ENCODE assay signal across 19 cellular contexts in the genomic region with DNA sequence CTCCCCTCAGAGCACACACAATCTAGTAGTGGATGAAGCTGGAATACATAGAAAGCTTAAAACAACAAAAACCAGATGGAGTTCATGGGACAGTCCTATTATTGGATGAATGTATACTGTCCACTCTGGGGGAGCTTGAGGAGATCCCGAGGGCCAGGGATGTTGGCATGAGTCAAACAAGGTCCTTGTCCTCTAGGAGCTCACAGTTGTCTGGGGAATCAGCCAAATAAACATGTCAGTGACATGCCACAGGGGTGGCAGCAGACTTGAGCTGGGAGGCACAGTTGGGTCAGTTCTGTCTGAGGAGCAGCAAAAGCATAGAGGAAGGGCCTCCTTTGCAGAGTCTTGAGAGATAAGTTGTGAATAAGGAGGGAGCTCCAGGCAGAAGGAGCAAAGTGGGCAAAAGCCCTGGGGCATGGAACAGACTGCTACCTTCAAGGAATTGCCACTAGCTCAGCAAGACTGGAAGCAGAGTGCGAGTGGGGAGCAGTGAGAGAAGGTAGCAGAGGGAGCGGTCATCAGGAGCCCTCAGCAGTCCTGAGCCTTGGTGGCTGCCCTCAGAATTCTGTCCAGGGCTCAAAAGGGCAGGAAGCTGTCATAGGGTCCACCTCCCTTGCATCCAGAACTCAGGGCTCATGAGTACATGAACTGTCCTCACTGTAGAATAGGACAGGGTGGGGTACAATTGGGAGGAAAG.
"Had no signal": no experiment of that assay in that cellular context is flagged by ENCODE, and none has a peak within 500 bp of the region (broad histone marks: within the 10 kb centered on the region; RNA-seq: fewer than 3 reads in every experiment).

No MANE protein-coding gene starts in this region.

- H3K27ac ChIP-seq: spleen, tibial artery, WERI-Rb-1 had no signal

- H3K27me3 ChIP-seq: spleen, tibial artery had no signal

- H3K4me3 ChIP-seq: mucosa of descending colon, spleen, tibial artery had no signal

- DNase-seq: activated CD4-positive, alpha-beta T cell treated with anti-CD3 and anti-CD28 coated beads, Interleukin-2, amount 10 ng/mL, durations not matched to agents 7 days and 5 days; activated CD4-positive, CD25-positive, alpha-beta regulatory T cell treated with anti-CD3 and anti-CD28 coated beads, Interleukin-2, amount 50 U/mL, for 72 hours; activated CD8-positive, alpha-beta T cell treated with anti-CD3 and anti-CD28 coated beads, Interleukin-2, amount 10 ng/mL, durations not matched to agents 7 days and 5 days; activated naive CD4-positive, alpha-beta T cell; activated naive CD8-positive, alpha-beta T cell treated with anti-CD3 and anti-CD28 coated beads, Interleukin-2, amount 50 U/mL, for 24 hours; activated T-cell treated with anti-CD3 and anti-CD28 coated beads, Interleukin-2, amount 50 U/mL, for 24 hours; effector memory CD4-positive, alpha-beta T cell; foreskin melanocyte; glutamatergic neuron; hippocampal formation; mucosa of descending colon; naive B cell; SK-N-SH; spleen; stimulated activated CD4-positive, alpha-beta T cell treated with anti-CD3 and anti-CD28 coated beads, Interleukin-4, amount 100 ng/mL, for 1 hour; stimulated activated naive CD4-positive, alpha-beta T cell; WERI-Rb-1 had no signal

- H3K9me3 ChIP-seq: mucosa of descending colon, SK-N-SH, spleen, tibial artery had no signal

- H3K36me3 ChIP-seq: WERI-Rb-1 had no signal

- H3K4me1 ChIP-seq: spleen, tibial artery had no signal

- H3K4me2 ChIP-seq: SK-N-SH had no signal

- H3K9ac ChIP-seq: SK-N-SH had no signal

- H3K9me2 ChIP-seq: SK-N-SH had no signal

- ATAC-seq: activated CD8-positive, alpha-beta T cell treated with anti-CD3 and anti-CD28 coated beads, Interleukin-2, amount 10 ng/mL, durations not matched to agents 7 days and 5 days; activated naive CD8-positive, alpha-beta T cell treated with anti-CD3 and anti-CD28 coated beads, Interleukin-2, amount 50 U/mL, for 24 hours; esophagus mucosa; mucosa of descending colon had no signal
